ENCODE assay signal across 15 cellular contexts in genomic region chr4:945274-946102, GRCh38. TPM values are rescaled to one million over a fixed set of nuclear protein-coding genes. Genes with fewer than 3 reads are reported as not detected.
DNase-seq lines count a peak whose midpoint lies in the region; ATAC-seq and TF ChIP-seq lines count a peak whose summit lies in the region.
"Had no signal": no experiment of that assay in that cellular context is flagged by ENCODE, and none has a peak within 500 bp of the region (broad histone marks: within the 10 kb centered on the region; RNA-seq: fewer than 3 reads in every experiment).

No MANE protein-coding gene starts in this region.

- TF ChIP-seq CTCF in SK-N-SH (IDR thresholded peaks at IDR 0.05) = no peak

- TF ChIP-seq RAD21 in SK-N-SH (IDR thresholded peaks at IDR 0.05; ENCODE audit: low read length) = no peak

- no peak overlapping the region for H3K27ac ChIP-seq in SK-N-SH (ENCODE audit: low read depth in 2 of 2, low read length in 1 of 2)
- no peak overlapping the region for H3K27ac ChIP-seq in iPS DF 6.9 (ENCODE audit: low read length)
- H3K27ac ChIP-seq: 22Rv1, esophagus muscularis mucosa, transverse colon had no signal

- CTCF ChIA-PET in SK-N-SH (lab: Yijun Ruan, JAX) = no interaction called here

- H3F3A ChIP-seq in SK-N-SH (replicated peaks; ENCODE audit: insufficient read depth) = peaks cover under 1% of the 10 kb centered on the region

- no peak overlapping the region for H3K9ac ChIP-seq in SK-N-SH

- POLR2A ChIA-PET in SK-N-SH (lab: Yijun Ruan, JAX) = no interaction called here

- 81% methylated on average over 28 of the region's 28 CpGs for WGBS in SK-N-SH (ENCODE audit: low lambda C conversion rate)
- WGBS in iPS DF 6.9 (ENCODE audit: insufficient coverage, insufficient read length) = no CpG with 5 or more reads among the region's 28 CpGs

- H3K9me3 ChIP-seq in SK-N-SH = no peaks in the 10 kb centered on the region
- H3K9me3 ChIP-seq in iPS DF 6.9 (ENCODE audit: control insufficient read depth, insufficient read depth, low read length) = no peaks in the 10 kb centered on the region
- H3K9me3 ChIP-seq: esophagus muscularis mucosa, transverse colon had no signal

- H3K4me2 ChIP-seq in SK-N-SH = no peak overlapping the region

- H3K79me2 ChIP-seq in SK-N-SH (ENCODE audit: insufficient read depth) = no peaks in the 10 kb centered on the region

- H2AFZ ChIP-seq in SK-N-SH (ENCODE audit: low read depth) = no peak overlapping the region

- DNase-seq in SK-N-SH = peak; percentile 19
- no peak for DNase-seq in iPS DF 6.9 (ENCODE audit: low read depth, low spot score)
- peak; percentile 33 for DNase-seq in retina
- DNase-seq in activated T-cell treated with anti-CD3 and anti-CD28 coated beads, Interleukin-2, amount 50 U/mL, for 1 hour = no peak
- DNase-seq: activated naive CD4-positive, alpha-beta T cell; CD4-positive, alpha-beta memory T cell; GDM1; NCI-H2081; SHP77 treated with DMSO at 0.1 percent for 48 hours; stimulated activated CD8-positive, alpha-beta memory T cell treated with anti-CD3 and anti-CD28 coated beads, Interleukin-4, amount 100 ng/mL, for 48 hours; transverse colon had no signal

- H3K27me3 ChIP-seq in SK-N-SH (ENCODE audit: insufficient read depth) (no peaks in the 10 kb centered on the region), iPS DF 6.9 (ENCODE audit: control insufficient read depth, insufficient read depth, low read length) (no peaks in the 10 kb centered on the region)
- H3K27me3 ChIP-seq: esophagus muscularis mucosa, transverse colon had no signal

- no peaks in the 10 kb centered on the region for H3K4me1 ChIP-seq in SK-N-SH (ENCODE audit: control insufficient read depth in 1 of 2, insufficient read depth in 2 of 2, low read depth in 1 of 2, low read length in 1 of 2)
- H3K4me1 ChIP-seq in iPS DF 6.9 (ENCODE audit: control insufficient read depth, insufficient read depth, low read length) = peaks cover 2% of the 10 kb centered on the region
- H3K4me1 ChIP-seq: transverse colon had no signal

- H4K20me1 ChIP-seq in SK-N-SH (ENCODE audit: insufficient read depth) = no peaks in the 10 kb centered on the region

- H3K36me3 ChIP-seq in SK-N-SH (replicated peaks in 1 of 2; ENCODE audit: control insufficient read depth in 1 of 2, insufficient read depth in 2 of 2, low read length in 1 of 2) (no peaks in the 10 kb centered on the region), iPS DF 6.9 (ENCODE audit: control insufficient read depth, insufficient read depth, low read length) (no peaks in the 10 kb centered on the region; the same call in 1 of the 2 replicates)
- H3K36me3 ChIP-seq: transverse colon had no signal

- no peaks in the 10 kb centered on the region for H3K9me2 ChIP-seq in SK-N-SH

- ATAC-seq in SK-N-SH treated with all-trans-retinoic acid at 6 μM for 48 hours (no peak), HG03571 (IDR thresholded peaks at IDR 0.05; ENCODE audit: unreplicated experiment) (no peak)

- no peak overlapping the region for H3K4me3 ChIP-seq in SK-N-SH (ENCODE audit: low read depth in 2 of 2, low read length in 1 of 2)
- H3K4me3 ChIP-seq in iPS DF 6.9 (ENCODE audit: low read length) = 0 out of 2 replicates have a peak overlapping the region, but pooled peaks have one; percentile 3
- H3K4me3 ChIP-seq: esophagus muscularis mucosa, transverse colon had no signal

- TF ChIP-seq EP300 in SK-N-SH (IDR thresholded peaks at IDR 0.05; ENCODE audit: borderline replicate concordance in 1 of 2, low read depth in 1 of 2, low read length in 1 of 2) = no peak

TF ChIP-seq in SK-N-SH, 30 proteins besides CTCF, POLR2A, EP300 and RAD21:
- no peak for TF ChIP-seq USF1 (IDR thresholded peaks at IDR 0.05; ENCODE audit: borderline replicate concordance, low read depth)
- no peak for TF ChIP-seq NFIC (IDR thresholded peaks at IDR 0.05; ENCODE audit: borderline replicate concordance)
- TF ChIP-seq EZH2phosphoT487 (IDR thresholded peaks at IDR 0.05; ENCODE audit: borderline replicate concordance, low read depth) = no peak
- no peak for TF ChIP-seq JUND (IDR thresholded peaks at IDR 0.05)
- TF ChIP-seq TEAD4 (IDR thresholded peaks at IDR 0.05; ENCODE audit: borderline replicate concordance, insufficient read depth) = no peak
- no peak for TF ChIP-seq YY1 (IDR thresholded peaks at IDR 0.05; ENCODE audit: low read depth)
- TF ChIP-seq GATA2 (CRISPR knock-in tag; IDR thresholded peaks at IDR 0.05) = no peak
- no peak for TF ChIP-seq USF2 (IDR thresholded peaks at IDR 0.05; ENCODE audit: borderline replicate concordance, low read depth, low read length)

TF ChIP-seq in SK-N-SH treated with all-trans-retinoic acid at 6 μM for 48 hours, 23 proteins besides CTCF, POLR2A, EP300 and RAD21:
- no peak for TF ChIP-seq ZNF70 (CRISPR knock-in tag; IDR thresholded peaks at IDR 0.05)
TF ChIP-seq in SK-N-SH treated with all-trans-retinoic acid at 6 μM for 48 hours: peak in this region for 0.

RNA-seq across cellular contexts. Expression of gene TMEM175, which starts 13.2 kb away (rescaled TPM):
- 43.1 and 54.2 TPM in 2 replicates for polyA plus RNA-seq in SK-N-SH (2012; rRNA removed)
- 12.9 and 16.8 TPM in 2 replicates for polyA plus RNA-seq in SK-N-SH (2012; cell fraction: cytosol; rRNA removed)
- polyA plus RNA-seq in SK-N-SH (2012; cell fraction: nucleus; rRNA removed) = 280 and 427 TPM in 2 replicates

RNA-seq across cellular contexts. Expression of gene GAK, which starts 13.4 kb away (rescaled TPM):
- polyA plus RNA-seq in SK-N-SH (2012; rRNA removed) = 35.9 and 36.1 TPM in 2 replicates
- polyA plus RNA-seq in SK-N-SH (2012; cell fraction: cytosol; rRNA removed) = 11.0 and 18.2 TPM in 2 replicates
- 131 and 150 TPM in 2 replicates for polyA plus RNA-seq in SK-N-SH (2012; cell fraction: nucleus; rRNA removed)

RNA-seq across cellular contexts. Expression of gene DGKQ, which starts 27.9 kb away (rescaled TPM):
- polyA plus RNA-seq in SK-N-SH (2012; rRNA removed) = 10.9 and 11.5 TPM in 2 replicates
- polyA plus RNA-seq in SK-N-SH (2012; cell fraction: cytosol; rRNA removed) = 3.3 and 6.8 TPM in 2 replicates
- 50.0 and 64.3 TPM in 2 replicates for polyA plus RNA-seq in SK-N-SH (2012; cell fraction: nucleus; rRNA removed)

RNA-seq across cellular contexts. Expression of gene IDUA, which starts 41.4 kb away (rescaled TPM):
- polyA plus RNA-seq in SK-N-SH (2012; rRNA removed) = 24.4 and 32.1 TPM in 2 replicates
- 5.1 and 7.1 TPM in 2 replicates for polyA plus RNA-seq in SK-N-SH (2012; cell fraction: cytosol; rRNA removed)
- 333 and 514 TPM in 2 replicates for polyA plus RNA-seq in SK-N-SH (2012; cell fraction: nucleus; rRNA removed)

RNA-seq across cellular contexts. Expression of gene SLC26A1, which starts 47.7 kb away (rescaled TPM):
- polyA plus RNA-seq in SK-N-SH (2012; rRNA removed) = 0.05 and 0.08 TPM in 2 replicates
- 0.04 and 0.13 TPM in 2 replicates for polyA plus RNA-seq in SK-N-SH (2012; cell fraction: cytosol; rRNA removed)
- 0.48 and 0.63 TPM in 2 replicates for polyA plus RNA-seq in SK-N-SH (2012; cell fraction: nucleus; rRNA removed)

Comparison
In these comparisons a context has a peak if more than half of its experiments do, and no peak if none do; other contexts are left out.
1. DNase-seq: peak in SK-N-SH (single experiment) and retina (single experiment); none in iPS DF 6.9 (single experiment) and activated T-cell treated with anti-CD3 and anti-CD28 coated beads, Interleukin-2, amount 50 U/mL, for 1 hour (single experiment).